Comparison of ENCODE assay signal across 18 cellular contexts in genomic region chr5:98109561-98110006, GRCh38.
DNase-seq lines count a peak whose midpoint lies in the region; ATAC-seq, FAIRE-seq and TF ChIP-seq lines count a peak whose summit lies in the region.
"Had no signal": no experiment of that assay in that cellular context is flagged by ENCODE, and none has a peak within 500 bp of the region (broad histone marks: within the 10 kb centered on the region; RNA-seq: fewer than 3 reads in every experiment).

No MANE protein-coding gene starts in this region.

- no peak for FAIRE-seq in keratinocyte (lab: Jason Lieb, UNC)
- FAIRE-seq: colon had no signal

- H2AK5ac ChIP-seq in IMR-90 (ENCODE audit: low read depth, low read length): peak overlapping the region; percentile 89

- peak overlapping the region; percentile 99 to 100 for H4K8ac ChIP-seq in IMR-90 (ENCODE audit: low read depth in 2 of 2, low read length in 2 of 2)

- no TSS peak for BruUV-seq in IMR-90 (replicated peaks; lab: Mats Ljungman, UMichigan)

- H2AFZ ChIP-seq in IMR-90 (replicated peaks; ENCODE audit: low read length, poor library complexity) (peak overlapping the region; percentile 24), keratinocyte (ENCODE audit: control insufficient read depth, low read length) (no peak overlapping the region)

- H3K9me1 ChIP-seq in IMR-90 (ENCODE audit: insufficient read depth, low read length): peaks cover 7% of the 10 kb centered on the region; the same call in 1 of the 2 replicates
- no peaks in the 10 kb centered on the region for H3K9me1 ChIP-seq in keratinocyte (ENCODE audit: control insufficient read depth, extremely low read depth, insufficient read depth, low read length)

- in situ Hi-C loops in IMR-90 (cut with MboI; ENCODE audit: low sequenced_read_pairs): loop anchor here (5.0 kb wide), 1 partner anchor 658 kb away; no protein-coding TSS in a partner anchor
- in situ Hi-C loops in astrocyte of the spinal cord (cut with HindIII; ENCODE audit: low sequenced_read_pairs): no loop called here

- H4K91ac ChIP-seq in IMR-90 (ENCODE audit: insufficient read depth, low read depth, low read length): peak overlapping the region; percentile 100

- no peaks in the 10 kb centered on the region for H3K79me2 ChIP-seq in keratinocyte (ENCODE audit: control insufficient read depth, insufficient read depth, low read length)

- H2BK120ac ChIP-seq in IMR-90 (ENCODE audit: low read depth, low read length): peak overlapping the region; percentile 95

- H3K4me2 ChIP-seq in IMR-90 (ENCODE audit: low read depth, low read length) (peak overlapping the region; percentile 73), keratinocyte (ENCODE audit: control insufficient read depth, extremely low read depth, insufficient read depth, low read depth, low read length) (peak overlapping the region; percentile 55)
- H3K4me2 ChIP-seq: KMS-11 had no signal

- H4K20me1 ChIP-seq in IMR-90 (ENCODE audit: insufficient read depth, low read length): no peaks in the 10 kb centered on the region
- no peaks in the 10 kb centered on the region for H4K20me1 ChIP-seq in keratinocyte (ENCODE audit: control insufficient read depth, extremely low read depth, insufficient read depth, low read length)

- TF ChIP-seq CTCF in IMR-90 (conservative IDR thresholded peaks at IDR 0.05; ENCODE audit: low read depth, low read length) (no peak), astrocyte of the spinal cord (IDR thresholded peaks at IDR 0.05; ENCODE audit: low read depth, low read length) (no peak), keratinocyte (optimal IDR thresholded peaks at IDR 0.05 in 1 of 3, IDR thresholded peaks at IDR 0.05 in 1 of 3, conservative IDR thresholded peaks at IDR 0.05 in 1 of 3; ENCODE audit: extremely low read depth in 1 of 3, insufficient read depth in 2 of 3, low read length in 3 of 3) (no peak)

- H2BK5ac ChIP-seq in IMR-90 (ENCODE audit: low read depth, low read length, poor library complexity, severe bottlenecking): peak overlapping the region; percentile 100

- peak overlapping the region; percentile 97 for H3K4ac ChIP-seq in IMR-90 (ENCODE audit: low read depth, low read length)

- peak overlapping the region; percentile 80 for H2AK9ac ChIP-seq in IMR-90 (replicated peaks; ENCODE audit: low read depth, low read length, poor library complexity)

- peak overlapping the region; percentile 99 for H3K27ac ChIP-seq in IMR-90 (ENCODE audit: insufficient read depth, low read length)
- peak overlapping the region; percentile 83 for H3K27ac ChIP-seq in keratinocyte (ENCODE audit: control insufficient read depth, insufficient read depth, low read length)
- H3K27ac ChIP-seq: gastroesophageal sphincter, KMS-11, neutrophil, vagina had no signal

- peaks cover 0 to 7% of the 10 kb centered on the region in 2 experiments; a peak in 2 of 4 replicates for H3K79me1 ChIP-seq in IMR-90 (ENCODE audit: low read depth in 1 of 2, low read length in 2 of 2)

- CTCF ChIA-PET in IMR-90 (lab: Yijun Ruan, JAX) (no interaction called here), HEK293T (lab: Yijun Ruan, JAX) (no interaction called here)

- POLR2A ChIA-PET in IMR-90 (lab: Charles Lee; ENCODE audit: unreplicated experiment): interaction anchor here (0.6 kb wide), 2 partner anchors 397 to 660 kb away, joined by 3 to 7 read pairs; no protein-coding TSS in a partner anchor
- POLR2A ChIA-PET in HEK293T (lab: Yijun Ruan, JAX): no interaction called here

- ATAC-seq in IMR-90 (ENCODE audit: low read depth): peak; percentile 28
- ATAC-seq: activated CD8-positive, alpha-beta T cell treated with anti-CD3 and anti-CD28 coated beads, Interleukin-2, amount 10 ng/mL, durations not matched to agents 7 days and 5 days; gastroesophageal sphincter; T-helper 17 cell had no signal

- TF ChIP-seq POLR2A in IMR-90 (IDR thresholded peaks at IDR 0.05; ENCODE audit: low read depth, low read length): peak; percentile 77; the same call in 1 of the 2 replicates

- peak; percentile 20; the same call in 1 of the 2 replicates for TF ChIP-seq RAD21 in IMR-90 (IDR thresholded peaks at IDR 0.05; ENCODE audit: low read length)

- H3K9me3 ChIP-seq in IMR-90 (ENCODE audit: control insufficient read depth, insufficient read depth, low read length) (peaks cover 2% of the 10 kb centered on the region; the same call in 1 of the 2 replicates), keratinocyte (ENCODE audit: control insufficient read depth, low read depth, low read length) (no peaks in the 10 kb centered on the region)
- H3K9me3 ChIP-seq: neutrophil, vagina had no signal

- peak overlapping the region; percentile 100 for H4K5ac ChIP-seq in IMR-90 (ENCODE audit: low read depth, low read length)

- peak overlapping the region; percentile 96 for H3K56ac ChIP-seq in IMR-90 (ENCODE audit: extremely low read depth, insufficient read depth, low read length)

- H3K14ac ChIP-seq in IMR-90 (replicated peaks; ENCODE audit: low read depth, low read length): peak overlapping the region; percentile 96

- no peaks in the 10 kb centered on the region for H3K27me3 ChIP-seq in IMR-90 (ENCODE audit: control insufficient read depth, insufficient read depth, low read length)
- no peaks in the 10 kb centered on the region for H3K27me3 ChIP-seq in keratinocyte (ENCODE audit: control insufficient read depth, extremely low read depth, insufficient read depth, low read length)
- H3K27me3 ChIP-seq: gastroesophageal sphincter, neutrophil, vagina had no signal

- peak overlapping the region; percentile 3; the same call in 1 of the 2 replicates for H3K4me3 ChIP-seq in IMR-90 (ENCODE audit: insufficient read depth, low read depth, low read length)
- H3K4me3 ChIP-seq in astrocyte of the spinal cord (ENCODE audit: low read depth, low read length): no peak overlapping the region
- H3K4me3 ChIP-seq in keratinocyte (ENCODE audit: control insufficient read depth in 2 of 3, extremely low read depth in 1 of 3, insufficient read depth in 2 of 3, low read depth in 1 of 3, low read length in 3 of 3): peak overlapping the region in 1 of 3 experiments; percentile 6
- H3K4me3 ChIP-seq: gastroesophageal sphincter, vagina had no signal

- intact Hi-C loops in IMR-90 (cut with micrococcal nuclease): loop anchor here (1.0 to 10.0 kb wide), 5 partner anchors 201 to 875 kb away; no protein-coding TSS in a partner anchor

- H3K36me3 ChIP-seq in IMR-90 (ENCODE audit: control insufficient read depth, insufficient read depth, low read length) (no peaks in the 10 kb centered on the region), keratinocyte (ENCODE audit: control insufficient read depth in 2 of 2, extremely low read depth in 1 of 2, insufficient read depth in 2 of 2, low read length in 2 of 2) (no peaks in the 10 kb centered on the region)
- H3K36me3 ChIP-seq: gastroesophageal sphincter, neutrophil, vagina had no signal

- H3K9ac ChIP-seq in IMR-90 (ENCODE audit: low read depth, low read length) (peak overlapping the region; percentile 96), keratinocyte (ENCODE audit: control insufficient read depth, extremely low read depth, insufficient read depth, low read length) (peak overlapping the region; percentile 38)
- H3K9ac ChIP-seq: KMS-11 had no signal

- dilution Hi-C loops in IMR-90 (cut with HindIII; ENCODE audit: low sequenced_read_pairs, unreplicated experiment): no loop called here
- dilution Hi-C loops in keratinocyte (cut with MboI; ENCODE audit: extremely low pct_ligation_motif_present, low sequenced_read_pairs): no loop called here

- WGBS in IMR-90 (ENCODE audit: extremely low coverage in 2 of 2, insufficient read length in 1 of 2), 2 experiments: no CpG with 5 or more reads among the region's 2 CpGs

- H2BK15ac ChIP-seq in IMR-90 (ENCODE audit: low read depth, low read length): peak overlapping the region; percentile 98

- H3K23ac ChIP-seq in IMR-90 (ENCODE audit: low read depth, low read length): peak overlapping the region; percentile 100

- peak overlapping the region; percentile 99 for H2BK20ac ChIP-seq in IMR-90 (ENCODE audit: low read depth, low read length)

- H3K4me1 ChIP-seq in IMR-90 (ENCODE audit: control insufficient read depth, insufficient read depth, low read length): peaks cover 10% of the 10 kb centered on the region
- H3K4me1 ChIP-seq in keratinocyte (ENCODE audit: control insufficient read depth, extremely low read depth, insufficient read depth, low read length): peaks cover 44% of the 10 kb centered on the region
- H3K4me1 ChIP-seq: gastroesophageal sphincter, vagina had no signal

- DNase-seq in AG08395 (ENCODE audit: low spot score) (peak; percentile 47), IMR-90 (peak; percentile 92), astrocyte of the spinal cord (ENCODE audit: low read depth, low spot score) (peak; percentile 88), keratinocyte (ENCODE audit: low read depth, low spot score) (no peak), hippocampal formation (lab: John Stamatoyannopoulos, UW) (no peak), HEK293T (ENCODE audit: extremely low spot score) (no peak), SKM-1 treated with dmso at 0.1 percent for 144 hours (lab: John Stamatoyannopoulos, UW; ENCODE audit: unreplicated experiment) (no peak)
- DNase-seq in activated effector memory CD4-positive, alpha-beta T cell treated with Interleukin-2 at 50 U/mL for 16 hours: no peak
- DNase-seq: activated CD8-positive, alpha-beta T cell treated with anti-CD3 and anti-CD28 coated beads, Interleukin-2, amount 10 ng/mL, durations not matched to agents 7 days and 5 days; activated naive CD4-positive, alpha-beta T cell; GDM1; NCI-H187 treated with DMSO at 0.1 percent for 48 hours; T-helper 17 cell had no signal

- H3K18ac ChIP-seq in IMR-90 (ENCODE audit: low read depth, low read length): peak overlapping the region; percentile 100

TF ChIP-seq in IMR-90, 13 proteins besides CTCF, POLR2A, EP300 and RAD21 (continues in another document):
- no peak for TF ChIP-seq MXI1 (IDR thresholded peaks at IDR 0.05; ENCODE audit: borderline replicate concordance, low read depth, low read length)
- peak; percentile 8; the same call in 1 of the 2 replicates for TF ChIP-seq CEBPB (IDR thresholded peaks at IDR 0.05; ENCODE audit: low read depth, low read length)
- TF ChIP-seq SMC3 (IDR thresholded peaks at IDR 0.05; ENCODE audit: low read depth, low read length): peak; percentile 21; the same call in 1 of the 2 replicates
- peak; percentile 3; the same call in 1 of the 2 replicates for TF ChIP-seq CHD1 (IDR thresholded peaks at IDR 0.05; ENCODE audit: low read depth, low read length)

TF ChIP-seq in HEK293T, 16 proteins besides CTCF, POLR2A, EP300 and RAD21:
- TF ChIP-seq SUZ12 (IDR thresholded peaks at IDR 0.05) (no peak), FOXA1 (IDR thresholded peaks at IDR 0.05) (no peak), BHLHE40 (IDR thresholded peaks at IDR 0.05; ENCODE audit: borderline replicate concordance) (no peak), FOXK2 (IDR thresholded peaks at IDR 0.05) (no peak), L3MBTL2 (conservative IDR thresholded peaks at IDR 0.05) (no peak)

Comparison
In these comparisons a context has a peak if more than half of its experiments do, and no peak if none do; other contexts are left out.
1. DNase-seq: peak in AG08395 (single experiment), IMR-90 (single experiment) and astrocyte of the spinal cord (single experiment); none in keratinocyte (single experiment), hippocampal formation (0 of 2), HEK293T (single experiment), activated effector memory CD4-positive, alpha-beta T cell treated with Interleukin-2 at 50 U/mL for 16 hours (single experiment) and SKM-1 treated with dmso at 0.1 percent for 144 hours (single experiment).